In genomic region chr14:96581026-96581425, GRCh38 we compare ENCODE assay signal across 18 cellular contexts.
A peak's percentile ranks its signal among the peaks of the same experiment; 100 is the strongest.
DNase-seq lines count a peak whose midpoint lies in the region; ATAC-seq, FAIRE-seq and TF ChIP-seq lines count a peak whose summit lies in the region.
"Had no signal": no experiment of that assay in that cellular context is flagged by ENCODE, and none has a peak within 500 bp of the region (broad histone marks: within the 10 kb centered on the region; RNA-seq: fewer than 3 reads in every experiment).

No MANE protein-coding gene starts in this region.

- TF ChIP-seq EP300 in K562 (IDR thresholded peaks at IDR 0.05; ENCODE audit: low read length) = peak; percentile 54
- TF ChIP-seq EP300 in upper lobe of left lung (IDR thresholded peaks at IDR 0.05) = no peak

- DNase-seq in SK-N-MC (ENCODE audit: low read depth, low spot score) (no peak), K562 (ENCODE audit: extremely low read depth in 1 of 4, low spot score in 3 of 4) (peak; percentile 27 to 75 (median 42)), islet precursor cell (peak; percentile 38), upper lobe of left lung (no peak), NCI-H510A (lab: John Stamatoyannopoulos, UW) (no peak), NCI-H2171 (lab: John Stamatoyannopoulos, UW) (no peak)
- DNase-seq: C1 segment of cervical spinal cord; Calu3; CD4-positive, alpha-beta memory T cell; COR-L47; DMS53; DMS79 treated with DMSO at 0.1 percent for 48 hours; GF-D8; GOT3 had no signal

- intact Hi-C loops in K562 (cut with micrococcal nuclease) = loop anchor here (5.0 to 10.0 kb wide), 3 partner anchors 86 to 554 kb away; no protein-coding TSS in a partner anchor

- CTCF ChIA-PET in K562 (lab: Yijun Ruan, JAX; ENCODE audit: low intra/inter-chr PET ratio) = no interaction called here

- H3K27ac ChIP-seq in SK-N-MC (peak overlapping the region; percentile 49), K562 (ENCODE audit: extremely low read depth, low read depth, low read length) (no peak overlapping the region; the same call in 2 of the 3 replicates), upper lobe of left lung (no peak overlapping the region)

- no peak overlapping the region for H2AFZ ChIP-seq in K562 (ENCODE audit: low read depth, low read length)

- no peak for TF ChIP-seq CTCF in K562 (IDR thresholded peaks at IDR 0.05 in 2 of 3, conservative IDR thresholded peaks at IDR 0.05 in 1 of 3; ENCODE audit: insufficient read depth in 2 of 3, low read depth in 1 of 3, low read length in 3 of 3)
- no peak for TF ChIP-seq CTCF in upper lobe of left lung (IDR thresholded peaks at IDR 0.05)

- H3K9me3 ChIP-seq in SK-N-MC (ENCODE audit: low read depth, low read length) (no peaks in the 10 kb centered on the region), K562 (replicated peaks; ENCODE audit: control insufficient read depth, insufficient read depth, low read depth, low read length) (no peaks in the 10 kb centered on the region), upper lobe of left lung (no peaks in the 10 kb centered on the region)
- H3K9me3 ChIP-seq: HAP-1 had no signal

- WGBS in K562 (ENCODE audit: insufficient coverage, low coverage, missing lambda C conversion rate) = 0% methylated on average over 8 of the region's 8 CpGs
- WGBS in upper lobe of left lung, 2 donors = 77 to 85% methylated on average over 6 to 8 of the region's 8 CpGs

- TF ChIP-seq RAD21 in K562 (CRISPR knock-in tag; conservative IDR thresholded peaks at IDR 0.05 in 1 of 2, IDR thresholded peaks at IDR 0.05 in 1 of 2) = no peak

- H3K4me2 ChIP-seq in K562 (ENCODE audit: insufficient read depth, low read length) = peak overlapping the region; percentile 26; the same call in 1 of the 2 replicates

- H3K79me2 ChIP-seq in K562 (ENCODE audit: control insufficient read depth, insufficient read depth, low read length) = no peaks in the 10 kb centered on the region

- H3K4me3 ChIP-seq in SK-N-MC (no peak overlapping the region), K562 (no peak overlapping the region), upper lobe of left lung (no peak overlapping the region)
- H3K4me3 ChIP-seq: HAP-1 had no signal

- peak; percentile 89 for FAIRE-seq in K562 (lab: Jason Lieb, UNC)
- FAIRE-seq: GM12891, GM18507, H54 had no signal

- H4K20me1 ChIP-seq in K562 (replicated peaks; ENCODE audit: control insufficient read depth, insufficient read depth, low read length) = no peaks in the 10 kb centered on the region

- ATAC-seq in K562 (peak; percentile 67), upper lobe of left lung (ENCODE audit: low FRiP score in 2 of 2) (no peak)

- H3K9ac ChIP-seq in SK-N-MC (ENCODE audit: insufficient read length) (no peak overlapping the region), K562 (ENCODE audit: insufficient read depth in 1 of 2, low read depth in 2 of 2, low read length in 2 of 2) (no peak overlapping the region)

- in situ Hi-C loops in K562 (cut with MboI) = loop anchor here (5.0 to 25.0 kb wide), 4 partner anchors 91 to 706 kb away; no protein-coding TSS in a partner anchor

- H3K9me1 ChIP-seq in K562 (ENCODE audit: control insufficient read depth, insufficient read depth, low read length) = no peaks in the 10 kb centered on the region

- H3K36me3 ChIP-seq in SK-N-MC (ENCODE audit: insufficient read depth, low read length) (no peaks in the 10 kb centered on the region; the same call in 1 of the 2 replicates), K562 (ENCODE audit: control insufficient read depth, insufficient read depth, low read length) (no peaks in the 10 kb centered on the region), upper lobe of left lung (no peaks in the 10 kb centered on the region)
- H3K36me3 ChIP-seq: HAP-1 had no signal

- BruUV-seq in K562 (replicated peaks; lab: Mats Ljungman, UMichigan) = no TSS peak

- TF ChIP-seq POLR2A in K562 (conservative IDR thresholded peaks at IDR 0.05) (no peak), upper lobe of left lung (IDR thresholded peaks at IDR 0.05) (no peak)

- POLR2A ChIA-PET in K562 (lab: Yijun Ruan, JAX) = interaction anchor here (0.5 to 0.7 kb wide), 4 partner anchors 35 to 666 kb away, joined by 3 to 4 read pairs (median 4); no protein-coding TSS in a partner anchor

- H3K27me3 ChIP-seq in K562 (ENCODE audit: control insufficient read depth in 2 of 2, insufficient read depth in 2 of 2, low read length in 2 of 2) = peaks cover 16 to 31% of the 10 kb centered on the region in 2 experiments
- H3K27me3 ChIP-seq in upper lobe of left lung = peaks cover 0 to 5% (median 0%) of the 10 kb centered on the region in 4 donors

- H3K4me1 ChIP-seq in K562 (replicated peaks in 1 of 2; ENCODE audit: control insufficient read depth in 2 of 2, insufficient read depth in 2 of 2, low read length in 2 of 2) (peaks cover 6 to 19% of the 10 kb centered on the region in 2 experiments; a peak in 4 of 5 replicates), upper lobe of left lung (peaks cover 0 to 9% (median 2%) of the 10 kb centered on the region in 4 donors)

TF ChIP-seq in K562, 482 proteins besides CTCF, POLR2A, EP300 and RAD21 (continues in another document):
- TF ChIP-seq ID3 (CRISPR knock-in tag; IDR thresholded peaks at IDR 0.05) (no peak), ID3 (tag; IDR thresholded peaks at IDR 0.05) (no peak), HNRNPH1 (optimal IDR thresholded peaks at IDR 0.05; ENCODE audit: low read depth, low read length) (no peak), SOX6 (IDR thresholded peaks at IDR 0.05) (0 out of 2 replicates have a peak, but pooled peaks have one; percentile 33), BCL6 (CRISPR knock-in tag; IDR thresholded peaks at IDR 0.05) (no peak), GTF2E2 (tag; IDR thresholded peaks at IDR 0.05) (no peak), FOXM1 (IDR thresholded peaks at IDR 0.05; ENCODE audit: low read depth) (0 out of 2 replicates have a peak, but pooled peaks have one; percentile 15), FOXM1 (CRISPR knock-in tag; IDR thresholded peaks at IDR 0.05; ENCODE audit: low read depth) (no peak), MTA2 (IDR thresholded peaks at IDR 0.05; ENCODE audit: low read depth) (peak; percentile 47; the same call in 1 of the 2 replicates), BHLHE40 (IDR thresholded peaks at IDR 0.05; ENCODE audit: low read length) (peak; percentile 13; the same call in 1 of the 2 replicates), PML (IDR thresholded peaks at IDR 0.05; ENCODE audit: low read length) (peak; percentile 48; the same call in 1 of the 2 replicates), CTBP1 (IDR thresholded peaks at IDR 0.05; ENCODE audit: borderline replicate concordance) (peak; percentile 44; the same call in 1 of the 2 replicates), ZNF347 (CRISPR knock-in tag; IDR thresholded peaks at IDR 0.05; ENCODE audit: low read depth) (no peak), CBFA2T2 (conservative IDR thresholded peaks at IDR 0.05) (peak; percentile 59), CEBPB (tag; IDR thresholded peaks at IDR 0.05) (peak; percentile 51; the same call in 1 of the 2 replicates), BCOR (IDR thresholded peaks at IDR 0.05) (0 out of 2 replicates have a peak, but pooled peaks have one; percentile 8), NBN (IDR thresholded peaks at IDR 0.05; ENCODE audit: low read depth) (0 out of 2 replicates have a peak, but pooled peaks have one; percentile 17), MEIS2 (IDR thresholded peaks at IDR 0.05; ENCODE audit: partially characterized antibody) (peak; percentile 41), TRIM24 (IDR thresholded peaks at IDR 0.05) (peak; percentile 29 to 52; a peak in 1 of 4 replicates), IRF1 (CRISPR knock-in tag; IDR thresholded peaks at IDR 0.05; ENCODE audit: borderline replicate concordance) (no peak), TEAD4 (IDR thresholded peaks at IDR 0.05; ENCODE audit: low read length) (peak; percentile 82), TEAD4 (CRISPR knock-in tag; IDR thresholded peaks at IDR 0.05; ENCODE audit: borderline replicate concordance) (no peak), ESRRA (IDR thresholded peaks at IDR 0.05; ENCODE audit: borderline replicate concordance, low read depth) (peak; percentile 89), ZNF134 (CRISPR knock-in tag; conservative IDR thresholded peaks at IDR 0.05) (no peak), TAL1 (IDR thresholded peaks at IDR 0.05) (peak; percentile 75), JUND (IDR thresholded peaks at IDR 0.05; ENCODE audit: borderline replicate concordance, low read depth, low read length) (peak; percentile 6; the same call in 1 of the 2 replicates), JUND (tag; IDR thresholded peaks at IDR 0.05; ENCODE audit: borderline replicate concordance, low read depth, low read length) (no peak), ARID1B (IDR thresholded peaks at IDR 0.05) (peak; percentile 85), TFE3 (CRISPR knock-in tag; IDR thresholded peaks at IDR 0.05) (no peak), KDM1A (IDR thresholded peaks at IDR 0.05) (peak in 1 of 2 experiments; percentile 51; a peak in 1 of 4 replicates)

Comparison
In these comparisons a context has a peak if more than half of its experiments do, and no peak if none do; other contexts are left out.
1. DNase-seq: peak in K562 (4 of 4) and islet precursor cell (single experiment); none in SK-N-MC (single experiment), upper lobe of left lung (0 of 2), NCI-H510A (single experiment) and NCI-H2171 (single experiment).